In genomic region chr7:139365336-139365735, GRCh38 we compare ENCODE assay signal across 1 cellular context.
TF ChIP-seq lines count a peak whose summit lies in the region.

No MANE protein-coding gene starts in this region.

TF ChIP-seq in IMR-90, 13 proteins besides CTCF, POLR2A, EP300 and RAD21:
- TF ChIP-seq CEBPB (IDR thresholded peaks at IDR 0.05; ENCODE audit: low read depth, low read length) (no peak), CHD1 (IDR thresholded peaks at IDR 0.05; ENCODE audit: low read depth, low read length) (no peak), RCOR1 (IDR thresholded peaks at IDR 0.05; ENCODE audit: insufficient replicate concordance, low read length) (no peak), MAZ (IDR thresholded peaks at IDR 0.05; ENCODE audit: borderline replicate concordance, low read depth, low read length) (no peak), USF2 (IDR thresholded peaks at IDR 0.05; ENCODE audit: low read depth, low read length) (no peak), BHLHE40 (IDR thresholded peaks at IDR 0.05; ENCODE audit: low read depth, low read length) (no peak), NFE2L2 (IDR thresholded peaks at IDR 0.05; ENCODE audit: low read depth, low read length) (no peak), MXI1 (IDR thresholded peaks at IDR 0.05; ENCODE audit: borderline replicate concordance, low read depth, low read length) (no peak), RFX5 (IDR thresholded peaks at IDR 0.05; ENCODE audit: low read depth, low read length) (no peak), MAFK (IDR thresholded peaks at IDR 0.05; ENCODE audit: low read depth, low read length) (no peak), FOS (IDR thresholded peaks at IDR 0.05; ENCODE audit: low read depth, low read length) (no peak), SMC3 (IDR thresholded peaks at IDR 0.05; ENCODE audit: low read depth, low read length) (no peak), ELK1 (IDR thresholded peaks at IDR 0.05; ENCODE audit: borderline replicate concordance, low read depth, low read length) (no peak)
